Comparison of ENCODE assay signal across 9 cellular contexts in genomic region chr18:24426073-24426397, GRCh38. TPM values are rescaled to one million over a fixed set of nuclear protein-coding genes. Genes with fewer than 3 reads are reported as not detected.
A peak's percentile ranks its signal among the peaks of the same experiment; 100 is the strongest.
DNase-seq lines count a peak whose midpoint lies in the region; ATAC-seq and TF ChIP-seq lines count a peak whose summit lies in the region.
"Had no signal": no experiment of that assay in that cellular context is flagged by ENCODE, and none has a peak within 500 bp of the region (broad histone marks: within the 10 kb centered on the region; RNA-seq: fewer than 3 reads in every experiment).

No MANE protein-coding gene starts in this region.

- ATAC-seq in Right ventricle myocardium inferior (no peak), upper lobe of left lung (ENCODE audit: low FRiP score in 2 of 2) (no peak), GM21529 (IDR thresholded peaks at IDR 0.05; ENCODE audit: unreplicated experiment) (no peak), GM19035 (IDR thresholded peaks at IDR 0.05; ENCODE audit: unreplicated experiment) (no peak)

- H3K36me3 ChIP-seq in cardiac muscle cell (no peaks in the 10 kb centered on the region), mammary epithelial cell (ENCODE audit: insufficient read depth, low read length) (peaks cover 5% of the 10 kb centered on the region), mesodermal cell (ENCODE audit: control insufficient read depth, insufficient read depth, low read length) (peaks cover 15% of the 10 kb centered on the region), upper lobe of left lung (peaks cover 0 to 5% (median 0%) of the 10 kb centered on the region in 4 donors)

- no peaks in the 10 kb centered on the region for H3K9me3 ChIP-seq in cardiac muscle cell (ENCODE audit: low read depth)
- H3K9me3 ChIP-seq in mammary epithelial cell (replicated peaks; ENCODE audit: insufficient read depth, low read length), result no peaks in the 10 kb centered on the region
- H3K9me3 ChIP-seq in mesodermal cell (ENCODE audit: control insufficient read depth, low read length), result no peaks in the 10 kb centered on the region
- peaks cover 0 to 3% (median 0%) of the 10 kb centered on the region in 4 donors for H3K9me3 ChIP-seq in upper lobe of left lung

- H2AFZ ChIP-seq in mammary epithelial cell (ENCODE audit: low read depth, low read length), result peak overlapping the region; percentile 100

- BruUV-seq in mammary epithelial cell (replicated peaks; lab: Mats Ljungman, UMichigan), result TSS peak; percentile 66

- peak in 1 of 4 donors; percentile 12 for TF ChIP-seq EP300 in upper lobe of left lung (IDR thresholded peaks at IDR 0.05)

- no peak for TF ChIP-seq CTCF in cardiac muscle cell (IDR thresholded peaks at IDR 0.05; ENCODE audit: low read depth, low read length)
- TF ChIP-seq CTCF in mammary epithelial cell (conservative IDR thresholded peaks at IDR 0.05 in 1 of 2, IDR thresholded peaks at IDR 0.05 in 1 of 2; ENCODE audit: extremely low read depth in 1 of 2, insufficient read depth in 1 of 2, low read depth in 1 of 2, low read length in 2 of 2), result no peak
- no peak for TF ChIP-seq CTCF in upper lobe of left lung (IDR thresholded peaks at IDR 0.05)

- peak overlapping the region; percentile 93 for H3K27ac ChIP-seq in cardiac muscle cell
- H3K27ac ChIP-seq in mammary epithelial cell (ENCODE audit: insufficient read depth, low read depth, low read length), result peak overlapping the region; percentile 88
- H3K27ac ChIP-seq in mesodermal cell (ENCODE audit: low read depth, low read length, severe bottlenecking), result peak overlapping the region; percentile 96
- H3K27ac ChIP-seq in upper lobe of left lung, result peak overlapping the region; percentile 81 to 90 (median 85)

- H3K4me3 ChIP-seq in cardiac muscle cell (peak overlapping the region; percentile 49), mammary epithelial cell (replicated peaks in 1 of 3; ENCODE audit: insufficient read depth in 1 of 3, low read depth in 2 of 3, low read length in 3 of 3) (peak overlapping the region; percentile 83 to 95 (median 87)), mesodermal cell (ENCODE audit: extremely low read depth, insufficient read depth, low read length, poor library complexity, severe bottlenecking) (peak overlapping the region; percentile 76), upper lobe of left lung (peak overlapping the region; percentile 79 to 97 (median 85))

- peaks cover 21% of the 10 kb centered on the region for H3K79me2 ChIP-seq in mammary epithelial cell (ENCODE audit: insufficient read depth, low read length)

- dilution Hi-C loops in mammary epithelial cell (cut with HindIII; ENCODE audit: low sequenced_read_pairs), result no loop called here

- in situ Hi-C loops in mammary epithelial cell (cut with MboI; ENCODE audit: low sequenced_read_pairs in 2 of 2), result no loop called here

- intact Hi-C loops in Right ventricle myocardium inferior (cut with DNase I) (loop anchor here (1.0 to 10.0 kb wide), 3 partner anchors 29 to 61 kb away; partner anchors contain the start of gene OSBPL1A), mammary epithelial cell (cut with micrococcal nuclease) (loop anchor here (5.0 kb wide), 1 partner anchor 69 kb away; no protein-coding TSS in a partner anchor)

- H3K27me3 ChIP-seq in cardiac muscle cell (peaks cover 31% of the 10 kb centered on the region), mammary epithelial cell (ENCODE audit: insufficient read depth, low read length) (no peaks in the 10 kb centered on the region), upper lobe of left lung (no peaks in the 10 kb centered on the region)

- CTCF ChIA-PET in mammary epithelial cell (lab: Charles Lee; ENCODE audit: low non-redundant PET), result no interaction called here

- H3K4me2 ChIP-seq in mammary epithelial cell (ENCODE audit: insufficient read depth, low read depth, low read length), result peak overlapping the region; percentile 99

- TF ChIP-seq POLR2A in upper lobe of left lung (IDR thresholded peaks at IDR 0.05), result no peak

- 41% methylated on average over 11 of the region's 11 CpGs for WGBS in mammary epithelial cell (ENCODE audit: low coverage, missing lambda C conversion rate)
- 0 to 2% methylated on average over 2 to 4 of the region's 11 CpGs for WGBS in mesodermal cell (ENCODE audit: insufficient coverage in 2 of 2), 2 experiments
- WGBS in upper lobe of left lung, 2 donors, result 43% methylated on average over 11 of the region's 11 CpGs

- DNase-seq in cardiac muscle cell (ENCODE audit: low read depth in 1 of 2, low spot score in 1 of 2), result no peak
- no peak for DNase-seq in Right ventricle myocardium inferior (ENCODE audit: missing footprints)
- no peak for DNase-seq in mammary epithelial cell
- DNase-seq in upper lobe of left lung, result no peak
- no peak for DNase-seq in activated gamma-delta T cell treated with Interleukin-2 at 50 U/mL for 16 hours

- H3K4me1 ChIP-seq in cardiac muscle cell (ENCODE audit: low read depth), result peaks cover 9% of the 10 kb centered on the region
- H3K4me1 ChIP-seq in mammary epithelial cell (ENCODE audit: insufficient read depth, low read length), result peaks cover 12% of the 10 kb centered on the region
- peaks cover 6% of the 10 kb centered on the region for H3K4me1 ChIP-seq in mesodermal cell (ENCODE audit: control insufficient read depth, insufficient read depth, low read length, poor library complexity, severe bottlenecking)
- H3K4me1 ChIP-seq in upper lobe of left lung, result peaks cover 5 to 18% (median 9%) of the 10 kb centered on the region in 4 donors

- peak overlapping the region; percentile 91 for H3K9ac ChIP-seq in mammary epithelial cell (ENCODE audit: insufficient read depth, low read length)

- H4K20me1 ChIP-seq in mammary epithelial cell (ENCODE audit: insufficient read depth, low read length), result no peaks in the 10 kb centered on the region

RNA-seq across cellular contexts. Expression of gene IMPACT, which starts 0.4 kb away (rescaled TPM):
- 15.3 and 15.6 TPM in 2 replicates for total RNA-seq in cardiac muscle cell
- 27.6 and 33.5 TPM in 2 replicates for polyA plus RNA-seq in cardiac muscle cell
- 19.8 TPM for total RNA-seq in Right ventricle myocardium inferior
- total RNA-seq in mammary epithelial cell, result 10 to 100 TPM; 38.8 to 45.2 TPM
- polyA plus RNA-seq in mammary epithelial cell, result 12.6 TPM
- polyA minus RNA-seq in mammary epithelial cell, result 37.6 TPM
- 23.0 TPM for polyA plus RNA-seq in mesodermal cell (2013, experiment 1 of 2)
- 29.3 TPM for polyA plus RNA-seq in mesodermal cell (2013, experiment 2 of 2)
- 10 to 100 TPM in 5 of 6 donors, 1 to 10 TPM in 1; 4.6 to 40.8 (median 18.2) TPM for total RNA-seq in upper lobe of left lung

RNA-seq across cellular contexts. Expression of gene OSBPL1A, which starts 28.4 kb away (rescaled TPM):
- total RNA-seq in cardiac muscle cell (21.9 and 33.3 TPM in 2 replicates), Right ventricle myocardium inferior (78.9 TPM), mammary epithelial cell (10 to 100 TPM; 30.4 to 65.2 TPM), upper lobe of left lung (10 to 100 TPM; 33.3 to 64.5 (median 55.4) TPM)
- polyA plus RNA-seq in cardiac muscle cell (23.1 and 35.1 TPM in 2 replicates), mammary epithelial cell (28.1 TPM)
- 44.4 TPM for polyA minus RNA-seq in mammary epithelial cell
- 20.0 TPM for polyA plus RNA-seq in mesodermal cell (2013, experiment 1 of 2)
- polyA plus RNA-seq in mesodermal cell (2013, experiment 2 of 2), result 21.2 TPM

RNA-seq across cellular contexts. Expression of gene HRH4, which starts 34.4 kb away (rescaled TPM):
- total RNA-seq in cardiac muscle cell (0.14 and 0.15 TPM in 2 replicates), Right ventricle myocardium inferior (0.19 TPM), mammary epithelial cell (under 1 TPM in 1 of 2 donors, not detected in 1; under 0.01 TPM), upper lobe of left lung (1 to 10 TPM in 1 of 6 donors, under 1 TPM in 3, not detected in 2; 0.10 to 1.1 (median 0.45) TPM)
- polyA plus RNA-seq in cardiac muscle cell (not detected in 2 replicates), mammary epithelial cell (not detected)
- polyA minus RNA-seq in mammary epithelial cell, result not detected
- not detected for polyA plus RNA-seq in mesodermal cell (2013, experiment 1 of 2)
- 0.20 TPM for polyA plus RNA-seq in mesodermal cell (2013, experiment 2 of 2)
- total RNA-seq: HT1080 had no signal
